In the genomic region with DNA sequence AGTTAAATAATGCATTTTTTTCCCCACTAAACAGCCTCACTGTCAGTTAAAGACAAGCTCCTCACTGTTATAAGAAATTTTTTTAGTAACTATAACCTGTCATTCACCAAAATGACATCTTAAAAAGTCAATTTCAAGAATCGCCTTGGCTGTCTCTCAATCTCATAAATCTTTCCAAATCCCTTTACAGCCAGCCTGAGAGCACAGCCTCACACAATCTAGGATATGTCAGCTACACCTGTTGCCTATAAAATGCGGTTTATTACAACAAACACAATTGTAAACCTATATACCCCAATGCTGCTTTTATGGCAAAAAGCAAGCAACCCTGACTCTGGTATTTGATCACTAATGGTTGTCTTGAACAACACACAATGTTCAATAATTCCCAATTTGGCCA, we compare ENCODE assay signal across 33 cellular contexts.
"Had no signal": no experiment of that assay in that cellular context is flagged by ENCODE, and none has a peak within 500 bp of the region (broad histone marks: within the 10 kb centered on the region; RNA-seq: fewer than 3 reads in every experiment).

No MANE protein-coding gene starts in this region.

- H3K27ac ChIP-seq: Peyer's patch, WERI-Rb-1 had no signal

- H3K36me3 Mint-ChIP-seq: activated naive CD4-positive, alpha-beta T cell treated with anti-CD3 and anti-CD28 coated beads, Interleukin-2, amount 10 ng/mL, durations not matched to agents 7 days and 5 days; activated naive CD8-positive, alpha-beta T cell; brain; T-cell had no signal

- H3K4me3 Mint-ChIP-seq: activated CD4-positive, alpha-beta memory T cell treated with anti-CD3 and anti-CD28 coated beads, Interleukin-2, amount 10 ng/mL, durations not matched to agents 7 days and 5 days; activated CD8-positive, alpha-beta memory T cell treated with anti-CD3 and anti-CD28 coated beads, Interleukin-2, amount 10 ng/mL, durations not matched to agents 7 days and 5 days; activated naive CD4-positive, alpha-beta T cell treated with anti-CD3 and anti-CD28 coated beads, Interleukin-2, amount 10 ng/mL, durations not matched to agents 7 days and 5 days; activated naive CD8-positive, alpha-beta T cell; activated naive CD8-positive, alpha-beta T cell treated with anti-CD3 and anti-CD28 coated beads, Interleukin-2, amount 50 U/mL, for 24 hours; brain; T-cell had no signal

- H3K27ac Mint-ChIP-seq: activated CD4-positive, alpha-beta memory T cell treated with anti-CD3 and anti-CD28 coated beads, Interleukin-2, amount 10 ng/mL, durations not matched to agents 7 days and 5 days; activated CD8-positive, alpha-beta memory T cell treated with anti-CD3 and anti-CD28 coated beads, Interleukin-2, amount 10 ng/mL, durations not matched to agents 7 days and 5 days; activated naive CD4-positive, alpha-beta T cell treated with anti-CD3 and anti-CD28 coated beads, Interleukin-2, amount 10 ng/mL, durations not matched to agents 7 days and 5 days; activated naive CD8-positive, alpha-beta T cell; activated naive CD8-positive, alpha-beta T cell treated with anti-CD3 and anti-CD28 coated beads, Interleukin-2, amount 50 U/mL, for 24 hours; brain; T-cell had no signal

- H3K9me3 ChIP-seq: Peyer's patch had no signal

- ATAC-seq: activated CD8-positive, alpha-beta memory T cell treated with anti-CD3 and anti-CD28 coated beads, Interleukin-2, amount 10 ng/mL, durations not matched to agents 7 days and 5 days; activated naive CD8-positive, alpha-beta T cell treated with anti-CD3 and anti-CD28 coated beads, Interleukin-2, amount 50 U/mL, for 24 hours; PC-3; SK-N-SH treated with all-trans-retinoic acid at 6 μM for 48 hours; T-cell had no signal

- DNase-seq: activated CD4-positive, alpha-beta memory T cell treated with anti-CD3 and anti-CD28 coated beads, Interleukin-2, amount 10 ng/mL, durations not matched to agents 7 days and 5 days; activated CD4-positive, alpha-beta T cell treated with anti-CD3 and anti-CD28 coated beads for 1 hour; activated CD4-positive, alpha-beta T cell treated with anti-CD3 and anti-CD28 coated beads for 48 hours; activated CD4-positive, CD25-positive, alpha-beta regulatory T cell; activated CD8-positive, alpha-beta memory T cell treated with anti-CD3 and anti-CD28 coated beads for 24 hours; activated CD8-positive, alpha-beta memory T cell treated with anti-CD3 and anti-CD28 coated beads, Interleukin-2, amount 10 ng/mL, durations not matched to agents 7 days and 5 days; activated CD8-positive, alpha-beta memory T cell treated with anti-CD3 and anti-CD28 coated beads, Interleukin-2, amount 50 U/mL, for 48 hours; activated effector memory CD4-positive, alpha-beta T cell treated with Interleukin-2 at 50 U/mL for 16 hours; activated naive CD4-positive, alpha-beta T cell treated with anti-CD3 and anti-CD28 coated beads, Interleukin-2, amount 10 ng/mL, durations not matched to agents 7 days and 5 days; activated naive CD8-positive, alpha-beta T cell treated with anti-CD3 and anti-CD28 coated beads, Interleukin-2, amount 50 U/mL, for 24 hours; activated T-cell treated with anti-CD3 and anti-CD28 coated beads, Interleukin-2, amount 50 U/mL, for 48 hours; anterior cingulate cortex; central memory CD4-positive, alpha-beta T cell; NCI-H1092 treated with DMSO at 0.1 percent for 48 hours; NCI-H146; NCI-H187; NCI-H2029 treated with DMSO at 0.1 percent for 48 hours; NCI-H2107; NCI-H2171; NCI-H446; NCI-H510A treated with DMSO at 0.1 percent for 48 hours; NCI-H774; PC-3; Peyer's patch; RPMI8226; SHP77 treated with DMSO at 0.1 percent for 48 hours; T-cell; T-helper 2 cell; T-helper 9 cell; WERI-Rb-1 had no signal

- H3K4me1 Mint-ChIP-seq: activated CD4-positive, alpha-beta memory T cell treated with anti-CD3 and anti-CD28 coated beads, Interleukin-2, amount 10 ng/mL, durations not matched to agents 7 days and 5 days; activated CD8-positive, alpha-beta memory T cell treated with anti-CD3 and anti-CD28 coated beads, Interleukin-2, amount 10 ng/mL, durations not matched to agents 7 days and 5 days; activated naive CD4-positive, alpha-beta T cell treated with anti-CD3 and anti-CD28 coated beads, Interleukin-2, amount 10 ng/mL, durations not matched to agents 7 days and 5 days; activated naive CD8-positive, alpha-beta T cell treated with anti-CD3 and anti-CD28 coated beads, Interleukin-2, amount 50 U/mL, for 24 hours; T-cell had no signal

- H3K4me3 ChIP-seq: Peyer's patch had no signal

- H3K27me3 ChIP-seq: Peyer's patch had no signal

- H3K27me3 Mint-ChIP-seq: brain had no signal

- H3K4me1 ChIP-seq: Peyer's patch had no signal

- H3K36me3 ChIP-seq: Peyer's patch, WERI-Rb-1 had no signal

- H3K9me3 Mint-ChIP-seq: activated naive CD4-positive, alpha-beta T cell treated with anti-CD3 and anti-CD28 coated beads, Interleukin-2, amount 10 ng/mL, durations not matched to agents 7 days and 5 days; activated naive CD8-positive, alpha-beta T cell treated with anti-CD3 and anti-CD28 coated beads, Interleukin-2, amount 50 U/mL, for 24 hours; T-cell had no signal
